Comparison of ENCODE assay signal across 8 cellular contexts in the genomic region with DNA sequence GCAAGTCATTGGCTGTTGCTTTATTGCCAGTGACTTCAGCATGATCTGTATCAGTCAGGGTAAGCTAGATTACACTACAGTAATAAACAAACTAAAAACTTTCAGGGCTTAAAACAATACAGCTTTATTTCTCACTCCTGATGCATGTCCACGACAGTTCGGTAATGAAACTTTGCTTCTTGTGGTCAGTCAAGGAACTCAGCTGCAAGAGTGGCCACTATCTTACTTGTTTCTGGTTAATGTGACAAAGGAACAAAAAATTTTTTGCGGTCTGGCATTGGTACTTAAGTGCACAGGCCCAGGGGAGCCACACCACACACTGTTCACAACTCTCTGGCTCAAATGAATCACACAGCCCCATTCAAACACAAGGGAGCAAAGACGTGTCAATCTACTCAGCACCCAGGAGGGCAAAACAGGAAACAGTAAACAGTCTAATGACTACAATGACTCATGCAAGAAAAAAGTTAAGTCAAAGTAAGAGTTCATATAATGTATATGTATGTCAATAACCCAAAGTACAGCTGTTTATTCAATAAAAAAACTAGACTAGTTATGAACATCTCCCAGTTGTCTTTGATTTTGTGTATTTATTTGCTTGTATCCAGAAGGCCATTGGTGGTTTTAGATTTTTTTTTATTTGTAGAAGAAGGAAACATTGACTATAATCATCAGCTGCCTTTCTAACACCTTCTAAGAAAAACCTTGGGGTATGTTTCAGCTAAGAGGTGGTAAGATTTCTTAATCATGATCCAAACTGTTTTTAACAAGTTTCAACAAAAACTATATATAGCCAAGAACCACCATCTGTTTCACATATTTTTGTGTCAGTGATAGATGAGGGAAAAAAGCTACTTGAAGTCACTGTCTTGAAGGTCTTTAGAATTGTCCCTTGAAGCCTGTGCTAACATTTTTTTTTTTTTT.
DNase-seq lines count a peak whose midpoint lies in the region; ATAC-seq and TF ChIP-seq lines count a peak whose summit lies in the region.

No MANE protein-coding gene starts in this region.

- peaks cover 35% of the 10 kb centered on the region for H3K4me1 Mint-ChIP-seq in MCF 10A (ENCODE audit: insufficient read depth, unreplicated experiment)
- H3K4me1 Mint-ChIP-seq in central memory CD8-positive, alpha-beta T cell: peaks cover 20% of the 10 kb centered on the region
- peaks cover 18% of the 10 kb centered on the region for H3K4me1 Mint-ChIP-seq in neural crest cell

- DNase-seq in MCF 10A (ENCODE audit: unreplicated experiment): peak; percentile 95
- DNase-seq in breast epithelium (ENCODE audit: low spot score in 2 of 2): no peak
- peak; percentile 97 for DNase-seq in SK-MEL-5 (ENCODE audit: low read depth, low spot score)
- DNase-seq in central memory CD8-positive, alpha-beta T cell (ENCODE audit: low spot score in 2 of 2): peak in 1 of 2 donors; percentile 45
- no peak for DNase-seq in neural crest cell (ENCODE audit: low read depth, low spot score)
- DNase-seq in SKM-1 (lab: John Stamatoyannopoulos, UW; ENCODE audit: unreplicated experiment): no peak
- no peak for DNase-seq in HuH-7.5 (ENCODE audit: low spot score)

- H3K36me3 ChIP-seq in breast epithelium: no peaks in the 10 kb centered on the region

- CTCF ChIA-PET in MCF 10A (lab: Yijun Ruan, JAX): interaction anchor here (0.6 to 2.1 kb wide), 8 partner anchors 9 to 464 kb away, joined by 3 to 7 read pairs (median 4); no protein-coding TSS in a partner anchor

- no peaks in the 10 kb centered on the region for H3K27me3 ChIP-seq in breast epithelium

- peak overlapping the region; percentile 52 for H3K4me3 Mint-ChIP-seq in MCF 10A (ENCODE audit: unreplicated experiment)
- H3K4me3 Mint-ChIP-seq in central memory CD8-positive, alpha-beta T cell: peak overlapping the region; percentile 28
- no peak overlapping the region for H3K4me3 Mint-ChIP-seq in neural crest cell

- H3K27ac Mint-ChIP-seq in MCF 10A (ENCODE audit: low read depth, unreplicated experiment) (peak overlapping the region; percentile 86), neural crest cell (ENCODE audit: unreplicated experiment) (peak overlapping the region; percentile 48)
- peak overlapping the region; percentile 38 for H3K27ac Mint-ChIP-seq in central memory CD8-positive, alpha-beta T cell (ENCODE audit: low read depth)

- no peak for TF ChIP-seq CTCF in MCF 10A (IDR thresholded peaks at IDR 0.05; ENCODE audit: unreplicated experiment)
- no peak for TF ChIP-seq CTCF in breast epithelium (IDR thresholded peaks at IDR 0.05)
- no peak for TF ChIP-seq CTCF in neural crest cell (conservative IDR thresholded peaks at IDR 0.05)

- no peak overlapping the region for H3K4me3 ChIP-seq in breast epithelium

- ATAC-seq in HG03025 (IDR thresholded peaks at IDR 0.05; ENCODE audit: low FRiP score, unreplicated experiment): peak; percentile 99
- peak; percentile 98 for ATAC-seq in central memory CD8-positive, alpha-beta T cell (replicated peaks; ENCODE audit: extremely low read depth, poor library complexity, severe bottlenecking)

- H3K36me3 Mint-ChIP-seq in MCF 10A (ENCODE audit: insufficient read depth, unreplicated experiment) (no peaks in the 10 kb centered on the region), neural crest cell (ENCODE audit: low read depth) (no peaks in the 10 kb centered on the region)
- peaks cover 2% of the 10 kb centered on the region for H3K36me3 Mint-ChIP-seq in central memory CD8-positive, alpha-beta T cell (ENCODE audit: insufficient read depth)

- no peaks in the 10 kb centered on the region for H3K4me1 ChIP-seq in breast epithelium

- in situ Hi-C loops in SK-MEL-5 (cut with HindIII; ENCODE audit: low pct_unique_long_range_greater_than_20kb, low sequenced_read_pairs): no loop called here

- BruUV-seq in MCF 10A (replicated peaks; lab: Mats Ljungman, UMichigan): no TSS peak

- POLR2A ChIA-PET in MCF 10A (lab: Yijun Ruan, JAX): interaction anchor here (0.7 to 3.2 kb wide), 8 partner anchors 12 to 135 kb away, joined by 3 to 21 read pairs (median 5); no protein-coding TSS in a partner anchor

- intact Hi-C loops in MCF 10A (cut with micrococcal nuclease) (loop anchor here (1.0 kb wide), 1 partner anchor 14 kb away; no protein-coding TSS in a partner anchor), breast epithelium (cut with DNase I; ENCODE audit: low total_unique reads) (no loop called here)

- H3K27me3 Mint-ChIP-seq in MCF 10A (ENCODE audit: insufficient read depth, unreplicated experiment) (no peaks in the 10 kb centered on the region), neural crest cell (ENCODE audit: low read depth) (no peaks in the 10 kb centered on the region)
- H3K27me3 Mint-ChIP-seq in central memory CD8-positive, alpha-beta T cell: no peaks in the 10 kb centered on the region

- peak overlapping the region in 1 of 2 donors; percentile 16 for H3K27ac ChIP-seq in breast epithelium

- H3K9me3 Mint-ChIP-seq in MCF 10A (ENCODE audit: unreplicated experiment) (no peaks in the 10 kb centered on the region), neural crest cell (no peaks in the 10 kb centered on the region)
- H3K9me3 Mint-ChIP-seq in central memory CD8-positive, alpha-beta T cell: no peaks in the 10 kb centered on the region

- no peak for TF ChIP-seq POLR2A in breast epithelium (IDR thresholded peaks at IDR 0.05)

- no peaks in the 10 kb centered on the region for H3K9me3 ChIP-seq in breast epithelium

Comparison
In these comparisons a context has a peak if more than half of its experiments do, and no peak if none do; other contexts are left out.
1. DNase-seq: peak in MCF 10A (single experiment) and SK-MEL-5 (single experiment); none in breast epithelium (0 of 2), neural crest cell (single experiment), SKM-1 (single experiment) and HuH-7.5 (single experiment).
2. Peak in every context shown above with its lines, with median percentiles within 50 percentile points of each other: H3K27ac Mint-ChIP-seq.